1 cellular context compared by ENCODE assay signal in genomic region chr17:17028059-17028877, GRCh38.
TF ChIP-seq lines count a peak whose summit lies in the region.

No MANE protein-coding gene starts in this region.

TF ChIP-seq in HepG2, 621 proteins besides CTCF, POLR2A, EP300 and RAD21 (continued from another document):
- TF ChIP-seq KIAA2018 (CRISPR knock-in tag; IDR thresholded peaks at IDR 0.05; ENCODE audit: borderline replicate concordance), result no peak
